ENCODE assay signal across 17 cellular contexts in the genomic region with DNA sequence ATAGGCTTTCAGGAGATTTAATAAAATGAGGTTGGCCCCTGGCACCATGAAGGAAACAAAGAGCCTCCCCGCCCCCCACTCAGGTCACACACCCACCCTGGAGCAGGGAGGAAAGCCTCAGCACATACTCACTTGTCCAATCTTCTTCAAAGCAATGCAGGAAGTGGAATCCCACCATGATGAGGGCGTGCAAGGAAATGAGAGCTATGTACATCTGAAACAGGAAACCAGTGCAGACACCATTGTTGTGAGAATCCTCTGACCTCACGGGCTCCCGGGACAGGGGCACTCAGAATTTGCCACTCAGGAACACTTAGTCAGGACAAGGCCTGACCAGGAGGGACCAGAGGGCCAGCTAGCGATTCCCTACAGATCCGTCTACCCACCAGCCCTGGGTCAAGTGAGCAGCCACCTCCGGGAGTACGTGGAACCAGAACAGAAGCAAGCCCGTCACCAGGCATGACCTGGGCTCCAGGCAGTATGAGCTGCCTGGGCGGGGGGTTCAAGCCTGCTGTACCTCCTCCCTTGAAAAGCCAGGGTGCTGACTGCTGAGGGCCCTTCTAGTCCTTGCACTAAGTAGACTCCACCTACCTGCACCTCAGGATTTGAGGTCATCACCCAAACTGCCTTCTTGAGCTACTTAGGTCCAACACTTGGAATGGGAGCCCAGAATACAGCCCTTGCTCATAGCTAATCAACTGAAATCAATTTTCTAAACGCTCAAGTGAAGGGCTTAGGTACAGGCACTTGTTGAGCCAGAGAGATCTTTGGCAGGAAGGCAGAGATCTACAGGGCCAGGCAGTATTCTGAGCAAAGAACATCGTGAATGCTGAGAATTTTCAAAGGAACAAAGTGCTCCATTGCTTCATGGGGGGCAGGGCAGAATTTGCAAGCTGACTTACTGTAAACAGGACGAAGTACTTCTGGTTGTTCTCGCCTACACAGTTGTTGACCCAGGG. TPM values are rescaled to one million over a fixed set of nuclear protein-coding genes. Genes with fewer than 3 reads are reported as not detected.
"Had no signal": no experiment of that assay in that cellular context is flagged by ENCODE, and none has a peak within 500 bp of the region (broad histone marks: within the 10 kb centered on the region; RNA-seq: fewer than 3 reads in every experiment).

No MANE protein-coding gene starts in this region.

- H3K4me1 ChIP-seq: sigmoid colon had no signal

- H3K9me3 ChIP-seq: heart right ventricle, mucosa of descending colon, sigmoid colon had no signal

- ATAC-seq: activated CD4-positive, CD25-positive, alpha-beta regulatory T cell treated with anti-CD3 and anti-CD28 coated beads, Interleukin-2, amount 50 U/mL, for 24 hours; activated T-cell treated with anti-CD3 and anti-CD28 coated beads, Interleukin-2, amount 50 U/mL, for 72 hours; heart right ventricle; left ventricle myocardium superior; mucosa of descending colon; naive thymus-derived CD8-positive, alpha-beta T cell; stimulated activated naive B cell treated with anti-CD40 and anti-IgM and Interleukin-4, amounts not matched to agents 10 μg/mL and 1 μg/mL and 100 μg/mL, for 72 hours had no signal

- H3K27me3 ChIP-seq: cardiac muscle cell, heart right ventricle, sigmoid colon had no signal

- H3K27ac ChIP-seq: cardiac muscle cell, sigmoid colon had no signal

- DNase-seq: activated CD4-positive, alpha-beta T cell treated with anti-CD3 and anti-CD28 coated beads, Interleukin-2, amount 50 U/mL, for 48 hours; activated naive CD4-positive, alpha-beta T cell treated with Interleukin-2 at 50 U/mL for 16 hours; activated T-cell treated with anti-CD3 and anti-CD28 coated beads, Interleukin-2, amount 50 U/mL, for 72 hours; foreskin melanocyte; heart right ventricle; islet precursor cell; left ventricle myocardium superior; mucosa of descending colon; naive thymus-derived CD8-positive, alpha-beta T cell; sigmoid colon; stimulated activated CD4-positive, alpha-beta T cell treated with anti-CD3 and anti-CD28 coated beads, Interleukin-2, amount 100 ng/mL, for 24 hours; stimulated activated naive B cell treated with anti-CD40 and anti-IgM and Interleukin-4, amounts not matched to agents 10 μg/mL and 1 μg/mL and 100 μg/mL, for 72 hours had no signal

- H3K4me3 ChIP-seq: cardiac muscle cell, heart right ventricle, mucosa of descending colon, sigmoid colon had no signal

- FAIRE-seq: urothelium cell line had no signal

RNA-seq across cellular contexts. Expression of gene TGM4, which starts 58.9 kb away (rescaled TPM):
- total RNA-seq: activated T-cell treated with anti-CD3 and anti-CD28 coated beads, Interleukin-2, amount 50 U/mL, for 72 hours; cardiac muscle cell; heart right ventricle; left ventricle myocardium superior; mucosa of descending colon; naive thymus-derived CD8-positive, alpha-beta T cell; omental fat pad; sigmoid colon; temporal lobe had no signal
- polyA plus RNA-seq: heart right ventricle, sigmoid colon had no signal
